In genomic region chr1:229742614-229743013, GRCh38 we compare ENCODE assay signal across 1 cellular context.
DNase-seq lines count a peak whose midpoint lies in the region; ATAC-seq, FAIRE-seq and TF ChIP-seq lines count a peak whose summit lies in the region.
"Not testable (repeated sequence)": the region's sequence is repeated elsewhere in the genome, so short reads cannot be mapped to it uniquely, and the experiment has no call there.

No MANE protein-coding gene starts in this region.

- DNase-seq in K562 (ENCODE audit: extremely low read depth in 1 of 4, low spot score in 3 of 4) = not testable (repeated sequence)

- TF ChIP-seq POLR2A in K562 (conservative IDR thresholded peaks at IDR 0.05) = not testable (repeated sequence)

- not testable (repeated sequence) for H2AFZ ChIP-seq in K562 (ENCODE audit: low read depth, low read length)

- H3K9ac ChIP-seq in K562 (ENCODE audit: insufficient read depth in 1 of 2, low read depth in 2 of 2, low read length in 2 of 2) = not testable (repeated sequence)

- TF ChIP-seq EP300 in K562 (IDR thresholded peaks at IDR 0.05; ENCODE audit: low read length) = not testable (repeated sequence)

- intact Hi-C loops in K562 (cut with micrococcal nuclease) = not testable (repeated sequence)

- not testable (repeated sequence) for ATAC-seq in K562

- H3K27ac ChIP-seq in K562 (ENCODE audit: extremely low read depth, low read depth, low read length) = not testable (repeated sequence)

- not testable (repeated sequence) for TF ChIP-seq CTCF in K562 (IDR thresholded peaks at IDR 0.05 in 2 of 3, conservative IDR thresholded peaks at IDR 0.05 in 1 of 3; ENCODE audit: insufficient read depth in 2 of 3, low read depth in 1 of 3, low read length in 3 of 3)

- in situ Hi-C loops in K562 (cut with MboI) = not testable (repeated sequence)

- CTCF ChIA-PET in K562 (lab: Yijun Ruan, JAX; ENCODE audit: low intra/inter-chr PET ratio) = not testable (repeated sequence)

- not testable (repeated sequence) for TF ChIP-seq RAD21 in K562 (CRISPR knock-in tag; conservative IDR thresholded peaks at IDR 0.05 in 1 of 2, IDR thresholded peaks at IDR 0.05 in 1 of 2)

- H3K27me3 ChIP-seq in K562 (ENCODE audit: control insufficient read depth in 2 of 2, insufficient read depth in 2 of 2, low read length in 2 of 2) = not testable (repeated sequence)

- H4K20me1 ChIP-seq in K562 (replicated peaks; ENCODE audit: control insufficient read depth, insufficient read depth, low read length) = not testable (repeated sequence)

- H3K4me1 ChIP-seq in K562 (replicated peaks in 1 of 2; ENCODE audit: control insufficient read depth in 2 of 2, insufficient read depth in 2 of 2, low read length in 2 of 2) = not testable (repeated sequence)

- not testable (repeated sequence) for H3K4me3 ChIP-seq in K562

- FAIRE-seq in K562 (lab: Jason Lieb, UNC) = not testable (repeated sequence)

- H3K9me3 ChIP-seq in K562 (replicated peaks; ENCODE audit: control insufficient read depth, insufficient read depth, low read depth, low read length) = not testable (repeated sequence)

- BruUV-seq in K562 (replicated peaks; lab: Mats Ljungman, UMichigan) = not testable (repeated sequence)

- not testable (repeated sequence) for H3K36me3 ChIP-seq in K562 (ENCODE audit: control insufficient read depth, insufficient read depth, low read length)

- POLR2A ChIA-PET in K562 (lab: Yijun Ruan, JAX) = interaction anchor here (1.1 to 1.4 kb wide), 2 partner anchors 9 to 11 kb away, joined by 3 to 4 read pairs; no protein-coding TSS in a partner anchor

- WGBS in K562 (ENCODE audit: insufficient coverage, low coverage, missing lambda C conversion rate) = 0% methylated on average over 1 of the region's 1 CpG

- not testable (repeated sequence) for H3K4me2 ChIP-seq in K562 (ENCODE audit: insufficient read depth, low read length)

- not testable (repeated sequence) for H3K9me1 ChIP-seq in K562 (ENCODE audit: control insufficient read depth, insufficient read depth, low read length)

- H3K79me2 ChIP-seq in K562 (ENCODE audit: control insufficient read depth, insufficient read depth, low read length) = not testable (repeated sequence)

TF ChIP-seq in K562, 482 proteins besides CTCF, POLR2A, EP300 and RAD21:
- peak; percentile 23 for TF ChIP-seq ZNF280A (IDR thresholded peaks at IDR 0.05; ENCODE audit: low read depth, partially characterized antibody)
- TF ChIP-seq TRIM28 (IDR thresholded peaks at IDR 0.05) = 0 out of 2 replicates have a peak, but pooled peaks have one; percentile 31
- peak in 1 of 2 experiments; percentile 99 for TF ChIP-seq AFF1 (IDR thresholded peaks at IDR 0.05; ENCODE audit: low read depth in 1 of 2, partially characterized antibody in 2 of 2)
